Comparison of ENCODE assay signal across 24 cellular contexts in the genomic region with DNA sequence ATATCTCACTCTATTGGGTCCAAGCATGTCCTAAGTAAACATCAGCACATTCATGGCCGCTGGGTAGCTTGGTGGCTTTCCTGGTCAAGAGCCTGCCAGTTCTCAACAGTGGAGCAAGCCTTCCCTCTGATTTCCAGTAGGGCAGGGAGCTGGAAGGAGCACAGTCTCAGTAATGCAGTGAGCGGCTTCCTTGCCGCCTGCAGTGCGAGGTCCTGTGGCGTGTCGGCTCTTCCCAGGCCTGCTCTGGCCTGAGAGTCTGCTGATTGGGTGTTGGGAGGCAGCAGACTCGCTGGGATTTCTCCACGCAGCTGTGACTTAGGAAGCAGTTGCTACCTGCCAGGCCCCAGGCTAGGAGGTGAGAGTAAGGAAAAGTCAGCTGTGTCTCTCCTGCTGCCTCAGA.
"Had no signal": no experiment of that assay in that cellular context is flagged by ENCODE, and none has a peak within 500 bp of the region (broad histone marks: within the 10 kb centered on the region; RNA-seq: fewer than 3 reads in every experiment).

No MANE protein-coding gene starts in this region.

- H3K27ac ChIP-seq: hepatocyte, left ventricle myocardium inferior, lower lobe of right lung, neural progenitor cell, pancreas, psoas muscle, spleen, testis, tibial nerve had no signal

- H3K9me3 ChIP-seq: left ventricle myocardium inferior, lower lobe of right lung, pancreas, psoas muscle, spleen, testis, tibial nerve had no signal

- H3K27me3 ChIP-seq: hepatocyte, neural progenitor cell, pancreas, spleen, testis, tibial nerve had no signal

- H3K4me3 Mint-ChIP-seq: memory B cell; mesothelial cell of epicardium; natural killer cell; neural progenitor cell; stimulated activated naive B cell treated with anti-CD40 and anti-IgM and Interleukin-4, amounts not matched to agents 10 μg/mL and 1 μg/mL and 100 μg/mL, for 72 hours; stimulated activated naive CD8-positive, alpha-beta T cell treated with anti-CD3 and anti-CD28 coated beads, Interleukin-15, amount 100 ng/mL, for 72 hours had no signal

- H3K4me2 ChIP-seq: hepatocyte, neural progenitor cell had no signal

- H2AFZ ChIP-seq: hepatocyte, neural progenitor cell had no signal

- H3K9me3 Mint-ChIP-seq: memory B cell; mesothelial cell of epicardium; natural killer cell; neural progenitor cell; stimulated activated naive B cell treated with anti-CD40 and anti-IgM and Interleukin-4, amounts not matched to agents 10 μg/mL and 1 μg/mL and 100 μg/mL, for 72 hours; stimulated activated naive CD8-positive, alpha-beta T cell treated with anti-CD3 and anti-CD28 coated beads, Interleukin-15, amount 100 ng/mL, for 72 hours had no signal

- H3K36me3 ChIP-seq: neural progenitor cell had no signal

- ATAC-seq: left cardiac atrium; lower lobe of right lung; natural killer cell; pancreas; psoas muscle; sciatic nerve; stimulated activated naive B cell treated with anti-CD40 and anti-IgM and Interleukin-4, amounts not matched to agents 10 μg/mL and 1 μg/mL and 100 μg/mL, for 72 hours; stimulated activated naive CD8-positive, alpha-beta T cell treated with anti-CD3 and anti-CD28 coated beads, Interleukin-15, amount 100 ng/mL, for 72 hours had no signal

- H3K9ac ChIP-seq: neural progenitor cell had no signal

- H3K4me1 ChIP-seq: lower lobe of right lung, neural progenitor cell, spleen, testis had no signal

- H3K4me3 ChIP-seq: hepatocyte, left ventricle myocardium inferior, lower lobe of right lung, neural progenitor cell, pancreas, psoas muscle, spleen, testis, tibial nerve had no signal

- H3K27me3 Mint-ChIP-seq: memory B cell; stimulated activated naive B cell treated with anti-CD40 and anti-IgM and Interleukin-4, amounts not matched to agents 10 μg/mL and 1 μg/mL and 100 μg/mL, for 72 hours; stimulated activated naive CD8-positive, alpha-beta T cell treated with anti-CD3 and anti-CD28 coated beads, Interleukin-15, amount 100 ng/mL, for 72 hours had no signal

- H3K27ac Mint-ChIP-seq: memory B cell; mesothelial cell of epicardium; natural killer cell; neural progenitor cell; stimulated activated naive B cell treated with anti-CD40 and anti-IgM and Interleukin-4, amounts not matched to agents 10 μg/mL and 1 μg/mL and 100 μg/mL, for 72 hours had no signal

- DNase-seq: dermis blood vessel endothelial cell; foreskin melanocyte; kidney; left cardiac atrium; left ventricle myocardium inferior; lower lobe of right lung; natural killer cell; nucleus accumbens; psoas muscle; retina; spleen; stimulated activated CD4-positive, alpha-beta T cell treated with anti-CD3 and anti-CD28 coated beads, Interleukin-15, amount 100 ng/mL, for 24 hours; stimulated activated CD4-positive, alpha-beta T cell treated with anti-CD3 and anti-CD28 coated beads, Interleukin-1b, Interleukin-23, amount 100 ng/mL, for 48 hours; stimulated activated CD4-positive, alpha-beta T cell treated with anti-CD3 and anti-CD28 coated beads, Interleukin-4, amount 100 ng/mL, for 24 hours; stimulated activated naive B cell treated with anti-CD40 and anti-IgM and Interleukin-4, amounts not matched to agents 10 μg/mL and 1 μg/mL and 100 μg/mL, for 72 hours; stimulated activated naive CD8-positive, alpha-beta T cell treated with anti-CD3 and anti-CD28 coated beads, Interleukin-15, amount 100 ng/mL, for 72 hours; testis had no signal

- H3K4me1 Mint-ChIP-seq: memory B cell; mesothelial cell of epicardium; natural killer cell; neural progenitor cell; stimulated activated naive B cell treated with anti-CD40 and anti-IgM and Interleukin-4, amounts not matched to agents 10 μg/mL and 1 μg/mL and 100 μg/mL, for 72 hours; stimulated activated naive CD8-positive, alpha-beta T cell treated with anti-CD3 and anti-CD28 coated beads, Interleukin-15, amount 100 ng/mL, for 72 hours had no signal

- H3K79me2 ChIP-seq: hepatocyte had no signal
